In genomic region chr6:167079853-167080297, GRCh38 we compare ENCODE assay signal across 8 cellular contexts. TPM values are rescaled to one million over a fixed set of nuclear protein-coding genes. Genes with fewer than 3 reads are reported as not detected.
DNase-seq lines count a peak whose midpoint lies in the region; ATAC-seq and TF ChIP-seq lines count a peak whose summit lies in the region.

No MANE protein-coding gene starts in this region.

- WGBS in adrenal gland, 4 donors = 77 to 89% (median 83%) methylated on average over 11 of the region's 11 CpGs

- H3K27me3 ChIP-seq in adrenal gland = no peaks in the 10 kb centered on the region

- TF ChIP-seq CTCF in adrenal gland (IDR thresholded peaks at IDR 0.05) = no peak

- H3K4me3 ChIP-seq in adrenal gland = no peak overlapping the region

- peak; percentile 81 for DNase-seq in activated CD4-positive, alpha-beta T cell treated with anti-CD3 and anti-CD28 coated beads for 48 hours
- peak; percentile 25 to 57 (median 36) for DNase-seq in stimulated activated CD4-positive, alpha-beta T cell treated with anti-CD3 and anti-CD28 coated beads, Interleukin-1b, Interleukin-23, amount 100 ng/mL, for 24 hours (ENCODE audit: low read depth in 4 of 4, low spot score in 1 of 4)
- DNase-seq in AML-193 (lab: John Stamatoyannopoulos, UW) = no peak
- no peak for DNase-seq in posterior cingulate gyrus
- DNase-seq in NCI-H1105 (lab: John Stamatoyannopoulos, UW) = no peak
- no peak for DNase-seq in adrenal gland

- H3K36me3 ChIP-seq in adrenal gland (replicated peaks in 1 of 2) = no peaks in the 10 kb centered on the region

- no peaks in the 10 kb centered on the region for H3K4me1 ChIP-seq in adrenal gland (replicated peaks in 1 of 2)

- no peaks in the 10 kb centered on the region for H3K9me3 ChIP-seq in adrenal gland (replicated peaks in 1 of 3)

- H3K27ac ChIP-seq in adrenal gland = no peak overlapping the region

- intact Hi-C loops in posterior cingulate gyrus (cut with DNase I) (no loop called here), adrenal gland (cut with DNase I) (no loop called here)

- no peak for TF ChIP-seq POLR2A in adrenal gland (IDR thresholded peaks at IDR 0.05)

- ATAC-seq in GM19324 (IDR thresholded peaks at IDR 0.05; ENCODE audit: low FRiP score, unreplicated experiment) = peak; percentile 97
- ATAC-seq in HG03095 (IDR thresholded peaks at IDR 0.05; ENCODE audit: unreplicated experiment) = peak; percentile 98

RNA-seq across cellular contexts. Expression of gene CCR6, which starts 43.0 kb away (rescaled TPM):
- total RNA-seq in adrenal gland = not detected
- polyA plus RNA-seq in adrenal gland = not detected

Comparison
In these comparisons a context has a peak if more than half of its experiments do, and no peak if none do; other contexts are left out.
1. DNase-seq: peak in activated CD4-positive, alpha-beta T cell treated with anti-CD3 and anti-CD28 coated beads for 48 hours (single experiment) and stimulated activated CD4-positive, alpha-beta T cell treated with anti-CD3 and anti-CD28 coated beads, Interleukin-1b, Interleukin-23, amount 100 ng/mL, for 24 hours (4 of 4); none in AML-193 (0 of 2), posterior cingulate gyrus (0 of 10), NCI-H1105 (single experiment) and adrenal gland (0 of 7).